Comparison of ENCODE assay signal across 17 cellular contexts in the genomic region with DNA sequence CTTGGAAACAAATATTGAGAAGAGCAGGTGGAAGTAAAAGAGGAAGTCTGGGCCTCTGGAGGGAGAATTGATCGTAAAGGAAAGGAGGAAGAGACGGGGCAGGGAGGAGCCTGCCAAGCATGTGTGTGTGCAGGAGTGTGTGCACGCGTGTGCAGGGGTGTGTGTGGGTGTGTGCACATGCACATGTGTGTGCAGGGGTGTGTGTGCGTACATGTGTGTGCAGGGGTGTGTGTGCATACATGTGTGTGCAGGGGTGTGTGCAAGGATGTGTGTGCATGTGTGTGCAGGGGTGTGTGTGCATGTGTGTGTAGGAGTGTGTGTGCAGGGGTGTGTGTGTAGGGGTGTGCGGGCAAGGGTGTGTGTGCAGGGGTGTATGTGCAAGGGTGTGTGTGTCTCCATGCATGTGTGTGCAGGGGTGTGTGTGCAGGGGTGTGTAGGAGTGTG. TPM values are rescaled to one million over a fixed set of nuclear protein-coding genes. Genes with fewer than 3 reads are reported as not detected.
A peak's percentile ranks its signal among the peaks of the same experiment; 100 is the strongest.
DNase-seq lines count a peak whose midpoint lies in the region; ATAC-seq and TF ChIP-seq lines count a peak whose summit lies in the region.
"Had no signal": no experiment of that assay in that cellular context is flagged by ENCODE, and none has a peak within 500 bp of the region (broad histone marks: within the 10 kb centered on the region; RNA-seq: fewer than 3 reads in every experiment).

No MANE protein-coding gene starts in this region.

- intact Hi-C loops in HCT116 (cut with micrococcal nuclease) (no loop called here), sigmoid colon (cut with DNase I) (no loop called here)

- BruUV-seq in HCT116 (replicated peaks; lab: Mats Ljungman, UMichigan): no TSS peak

- peaks cover 5% of the 10 kb centered on the region for H3K27me3 Mint-ChIP-seq in activated CD4-positive, alpha-beta memory T cell treated with anti-CD3 and anti-CD28 coated beads, Interleukin-2, amount 10 ng/mL, durations not matched to agents 7 days and 5 days
- peaks cover 45% of the 10 kb centered on the region for H3K27me3 Mint-ChIP-seq in activated naive CD4-positive, alpha-beta T cell treated with anti-CD3 and anti-CD28 coated beads, Interleukin-2, amount 10 ng/mL, durations not matched to agents 7 days and 5 days

- H3K27me3 ChIP-seq in HCT116 (ENCODE audit: insufficient read depth, low read length) (no peaks in the 10 kb centered on the region), sigmoid colon (no peaks in the 10 kb centered on the region)

- POLR2A ChIA-PET in HCT116 (lab: Charles Lee): no interaction called here
- POLR2A ChIA-PET in activated CD4-positive, alpha-beta memory T cell treated with anti-CD3 and anti-CD28 coated beads, Interleukin-2, amount 10 ng/mL, durations not matched to agents 7 days and 5 days (lab: Charles Lee): no interaction called here

- TF ChIP-seq EP300 in sigmoid colon (IDR thresholded peaks at IDR 0.05): no peak

- H2AFZ ChIP-seq in HCT116 (ENCODE audit: low read depth, low read length, poor library complexity, severe bottlenecking): no peak overlapping the region

- TF ChIP-seq CTCF in HCT116 (IDR thresholded peaks at IDR 0.05 in 2 of 3, conservative IDR thresholded peaks at IDR 0.05 in 1 of 3; ENCODE audit: borderline replicate concordance in 1 of 3, insufficient read depth in 1 of 3, low read depth in 2 of 3, low read length in 2 of 3) (no peak), sigmoid colon (IDR thresholded peaks at IDR 0.05) (no peak)

- H3K4me3 Mint-ChIP-seq in activated CD4-positive, alpha-beta memory T cell treated with anti-CD3 and anti-CD28 coated beads, Interleukin-2, amount 10 ng/mL, durations not matched to agents 7 days and 5 days: no peak overlapping the region
- H3K4me3 Mint-ChIP-seq in activated naive CD4-positive, alpha-beta T cell treated with anti-CD3 and anti-CD28 coated beads, Interleukin-2, amount 10 ng/mL, durations not matched to agents 7 days and 5 days: no peak overlapping the region
- H3K4me3 Mint-ChIP-seq: nephron had no signal

- H3K27ac Mint-ChIP-seq in activated CD4-positive, alpha-beta memory T cell treated with anti-CD3 and anti-CD28 coated beads, Interleukin-2, amount 10 ng/mL, durations not matched to agents 7 days and 5 days: no peak overlapping the region
- no peak overlapping the region for H3K27ac Mint-ChIP-seq in activated naive CD4-positive, alpha-beta T cell treated with anti-CD3 and anti-CD28 coated beads, Interleukin-2, amount 10 ng/mL, durations not matched to agents 7 days and 5 days
- H3K27ac Mint-ChIP-seq: nephron had no signal

- H3K9me3 ChIP-seq in HCT116 (ENCODE audit: control insufficient read depth in 1 of 2, insufficient read depth in 1 of 2, low read depth in 1 of 2, low read length in 2 of 2) (no peaks in the 10 kb centered on the region), sigmoid colon (no peaks in the 10 kb centered on the region)

- DNase-seq in HCT116 (ENCODE audit: low read depth, low spot score) (no peak), NOMO-1 (lab: John Stamatoyannopoulos, UW; ENCODE audit: unreplicated experiment in 2 of 2) (peak; percentile 61 to 66), caudate nucleus (lab: John Stamatoyannopoulos, UW) (no peak), sigmoid colon (no peak), NCI-H748 (lab: John Stamatoyannopoulos, UW; ENCODE audit: unreplicated experiment) (no peak), epidermal melanocyte (ENCODE audit: insufficient read length, low spot score) (no peak)
- DNase-seq in activated CD4-positive, alpha-beta memory T cell treated with anti-CD3 and anti-CD28 coated beads, Interleukin-2, amount 10 ng/mL, durations not matched to agents 7 days and 5 days: no peak
- DNase-seq in activated naive CD4-positive, alpha-beta T cell treated with anti-CD3 and anti-CD28 coated beads, Interleukin-2, amount 10 ng/mL, durations not matched to agents 7 days and 5 days: no peak
- DNase-seq: activated naive CD4-positive, alpha-beta T cell; DMS53; NCI-H1092 treated with DMSO at 0.1 percent for 48 hours; NCI-H2227 treated with DMSO at 0.1 percent for 48 hours; retina; stimulated activated CD4-positive, alpha-beta T cell treated with anti-CD3 and anti-CD28 coated beads, Interleukin-1b, Interleukin-23, amount 100 ng/mL, for 48 hours had no signal

- TF ChIP-seq POLR2A in HCT116 (IDR thresholded peaks at IDR 0.05; ENCODE audit: borderline replicate concordance, extremely low read depth, insufficient read depth, insufficient read length) (no peak), sigmoid colon (IDR thresholded peaks at IDR 0.05) (no peak)

- no peaks in the 10 kb centered on the region for H3K9me3 Mint-ChIP-seq in activated CD4-positive, alpha-beta memory T cell treated with anti-CD3 and anti-CD28 coated beads, Interleukin-2, amount 10 ng/mL, durations not matched to agents 7 days and 5 days
- no peaks in the 10 kb centered on the region for H3K9me3 Mint-ChIP-seq in activated naive CD4-positive, alpha-beta T cell treated with anti-CD3 and anti-CD28 coated beads, Interleukin-2, amount 10 ng/mL, durations not matched to agents 7 days and 5 days
- H3K9me3 Mint-ChIP-seq: nephron had no signal

- CTCF ChIA-PET in HCT116 (lab: Charles Lee): no interaction called here
- CTCF ChIA-PET in activated CD4-positive, alpha-beta memory T cell treated with anti-CD3 and anti-CD28 coated beads, Interleukin-2, amount 10 ng/mL, durations not matched to agents 7 days and 5 days (lab: Charles Lee): no interaction called here
- CTCF ChIA-PET in activated naive CD4-positive, alpha-beta T cell treated with anti-CD3 and anti-CD28 coated beads, Interleukin-2, amount 10 ng/mL, durations not matched to agents 7 days and 5 days (lab: Charles Lee): no interaction called here

- H3K4me2 ChIP-seq in HCT116 (ENCODE audit: low read length): no peak overlapping the region

- ATAC-seq in HCT116: 0 out of 2 replicates have a peak, but pooled peaks have one; percentile 28

- no peaks in the 10 kb centered on the region for H3K36me3 Mint-ChIP-seq in activated CD4-positive, alpha-beta memory T cell treated with anti-CD3 and anti-CD28 coated beads, Interleukin-2, amount 10 ng/mL, durations not matched to agents 7 days and 5 days (ENCODE audit: low read depth)
- H3K36me3 Mint-ChIP-seq in activated naive CD4-positive, alpha-beta T cell treated with anti-CD3 and anti-CD28 coated beads, Interleukin-2, amount 10 ng/mL, durations not matched to agents 7 days and 5 days: no peaks in the 10 kb centered on the region

- no peak overlapping the region for H3K9ac ChIP-seq in HCT116 (ENCODE audit: low read length)

- H3K4me3 ChIP-seq in HCT116 (replicated peaks in 1 of 2; ENCODE audit: low read depth in 1 of 2, low read length in 2 of 2) (no peak overlapping the region), sigmoid colon (no peak overlapping the region)

- H3K4me1 ChIP-seq in HCT116 (ENCODE audit: control insufficient read depth in 1 of 2, insufficient read depth in 2 of 2, low read length in 2 of 2) (peaks cover 0 to 8% of the 10 kb centered on the region in 2 experiments; a peak in 1 of 4 replicates), sigmoid colon (peaks cover 0 to 98% (median 92%) of the 10 kb centered on the region in 4 donors)

- peaks cover 35% of the 10 kb centered on the region for H3K4me1 Mint-ChIP-seq in activated CD4-positive, alpha-beta memory T cell treated with anti-CD3 and anti-CD28 coated beads, Interleukin-2, amount 10 ng/mL, durations not matched to agents 7 days and 5 days
- peaks cover 35% of the 10 kb centered on the region for H3K4me1 Mint-ChIP-seq in activated naive CD4-positive, alpha-beta T cell treated with anti-CD3 and anti-CD28 coated beads, Interleukin-2, amount 10 ng/mL, durations not matched to agents 7 days and 5 days

- peaks cover 6% of the 10 kb centered on the region; the same call in 1 of the 2 replicates for H3K79me2 ChIP-seq in HCT116 (ENCODE audit: insufficient read depth, low read length)

- RAD21 ChIA-PET in HCT116 (lab: Charles Lee; ENCODE audit: low non-redundant PET in 1 of 2, low total read pairs in 2 of 2, uncharacterized antibody in 2 of 2, unreplicated experiment in 2 of 2): no interaction called here

- WGBS in sigmoid colon, 2 donors: 52 to 61% methylated on average over 6 of the region's 6 CpGs

- H3K27ac ChIP-seq in HCT116 (ENCODE audit: low read depth, low read length) (no peak overlapping the region), caudate nucleus (ENCODE audit: low read depth, low read length) (peak overlapping the region; percentile 91), sigmoid colon (peak overlapping the region in 3 of 4 donors; percentile 39 to 58 (median 50))

- no peak for TF ChIP-seq RAD21 in HCT116 (IDR thresholded peaks at IDR 0.05; ENCODE audit: low read depth)

- H3K9me2 ChIP-seq in HCT116 (ENCODE audit: insufficient read depth): no peaks in the 10 kb centered on the region

- H4K20me1 ChIP-seq in HCT116 (ENCODE audit: insufficient read depth): no peaks in the 10 kb centered on the region

- H3K36me3 ChIP-seq in HCT116 (ENCODE audit: control insufficient read depth in 1 of 2, insufficient read depth in 2 of 2, low read length in 2 of 2) (no peaks in the 10 kb centered on the region), sigmoid colon (peaks cover 0 to 3% (median 0%) of the 10 kb centered on the region in 4 donors)

TF ChIP-seq in HCT116, 20 proteins besides CTCF, POLR2A, EP300 and RAD21 (continues in another document):
- no peak for TF ChIP-seq ZFX (IDR thresholded peaks at IDR 0.05)
- TF ChIP-seq FOSL1 (IDR thresholded peaks at IDR 0.05; ENCODE audit: low read depth): no peak
- no peak for TF ChIP-seq SP1 (IDR thresholded peaks at IDR 0.05; ENCODE audit: low read depth)
- TF ChIP-seq, protein P1, sequence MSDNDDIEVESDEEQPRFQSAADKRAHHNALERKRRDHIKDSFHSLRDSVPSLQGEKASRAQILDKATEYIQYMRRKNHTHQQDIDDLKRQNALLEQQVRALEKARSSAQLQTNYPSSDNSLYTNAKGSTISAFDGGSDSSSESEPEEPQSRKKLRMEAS (IDR thresholded peaks at IDR 0.05): no peak

RNA-seq across cellular contexts. Expression of a gene that starts 10.0 kb away (rescaled TPM):
- total RNA-seq in HCT116 (2021; ENCODE audit: unreplicated experiment) (1.9 TPM), sigmoid colon (10 to 100 TPM in 1 of 4 donors, 1 to 10 TPM in 3; 1.3 to 13.8 (median 2.3) TPM)
- polyA plus RNA-seq in HCT116 (2012): 0.13 and 0.22 TPM in 2 replicates
- under 1 TPM in 1 of 3 donors, not detected in 2; 0.89 TPM for polyA plus RNA-seq in sigmoid colon
- not detected for total RNA-seq in activated CD4-positive, alpha-beta memory T cell treated with anti-CD3 and anti-CD28 coated beads, Interleukin-2, amount 10 ng/mL, durations not matched to agents 7 days and 5 days
- total RNA-seq: OCI-LY7 had no signal
- polyA plus RNA-seq: liver had no signal

RNA-seq across cellular contexts. Expression of a gene that starts 32.2 kb away (rescaled TPM):
- total RNA-seq in HCT116 (2021; ENCODE audit: unreplicated experiment) (64.8 TPM), sigmoid colon (100 to 1,000 TPM; 142 to 227 (median 151) TPM)
- polyA plus RNA-seq in HCT116 (2012): 42.7 and 52.9 TPM in 2 replicates
- polyA plus RNA-seq in sigmoid colon: 10 to 100 TPM; 16.4 to 58.8 (median 47.4) TPM
- 1 to 10 TPM; 3.3 TPM for total RNA-seq in activated CD4-positive, alpha-beta memory T cell treated with anti-CD3 and anti-CD28 coated beads, Interleukin-2, amount 10 ng/mL, durations not matched to agents 7 days and 5 days

RNA-seq across cellular contexts. Expression of a gene that starts 52.3 kb away (rescaled TPM):
- total RNA-seq in HCT116 (2021; ENCODE audit: unreplicated experiment) (104 TPM), sigmoid colon (10 to 100 TPM; 18.5 to 49.3 (median 35.9) TPM)
- polyA plus RNA-seq in HCT116 (2012): 61.4 and 63.6 TPM in 2 replicates
- 10 to 100 TPM in 2 of 3 donors, 1 to 10 TPM in 1; 6.7 to 28.6 (median 13.8) TPM for polyA plus RNA-seq in sigmoid colon
- 10 to 100 TPM; 95.4 to 96.8 TPM for total RNA-seq in activated CD4-positive, alpha-beta memory T cell treated with anti-CD3 and anti-CD28 coated beads, Interleukin-2, amount 10 ng/mL, durations not matched to agents 7 days and 5 days

Comparison
In these comparisons a context has a peak if more than half of its experiments do, and no peak if none do; other contexts are left out.
1. DNase-seq: peak in NOMO-1 (2 of 2); none in HCT116 (single experiment), caudate nucleus (0 of 61), sigmoid colon (single experiment), NCI-H748 (single experiment), activated CD4-positive, alpha-beta memory T cell treated with anti-CD3 and anti-CD28 coated beads, Interleukin-2, amount 10 ng/mL, durations not matched to agents 7 days and 5 days (single experiment), activated naive CD4-positive, alpha-beta T cell treated with anti-CD3 and anti-CD28 coated beads, Interleukin-2, amount 10 ng/mL, durations not matched to agents 7 days and 5 days (single experiment) and epidermal melanocyte (single experiment).
2. RNA of a gene that starts 32.2 kb away (total RNA-seq): 142 to 227 TPM in sigmoid colon and 64.8 TPM in HCT116 (single experiment); 3.3 TPM in activated CD4-positive, alpha-beta memory T cell treated with anti-CD3 and anti-CD28 coated beads, Interleukin-2, amount 10 ng/mL, durations not matched to agents 7 days and 5 days; every median in the first group is over 10 times any median in the second.